8 cellular contexts compared by ENCODE assay signal in genomic region chrX:49720106-49720505, GRCh38. TPM values are rescaled to one million over a fixed set of nuclear protein-coding genes. Genes with fewer than 3 reads are reported as not detected.
"Had no signal": no experiment of that assay in that cellular context is flagged by ENCODE, and none has a peak within 500 bp of the region (broad histone marks: within the 10 kb centered on the region; RNA-seq: fewer than 3 reads in every experiment).

No MANE protein-coding gene starts in this region.

RNA-seq across cellular contexts. Expression of gene PAGE1, which starts 24.3 kb away (rescaled TPM):
- total RNA-seq: LHCN-M2; MCF 10A; NCI-H460; Peyer's patch; Right ventricle myocardium superior; SJSA1; T-cell; T-helper 1 cell treated with Interleukin-12 subunit alpha and Interleukin-12 subunit beta and Interleukin-4 antibody, amounts not matched to agents 30 ng/mL and 1 ng/mL, for 36 hours had no signal
